14 cellular contexts compared by ENCODE assay signal in the genomic region with DNA sequence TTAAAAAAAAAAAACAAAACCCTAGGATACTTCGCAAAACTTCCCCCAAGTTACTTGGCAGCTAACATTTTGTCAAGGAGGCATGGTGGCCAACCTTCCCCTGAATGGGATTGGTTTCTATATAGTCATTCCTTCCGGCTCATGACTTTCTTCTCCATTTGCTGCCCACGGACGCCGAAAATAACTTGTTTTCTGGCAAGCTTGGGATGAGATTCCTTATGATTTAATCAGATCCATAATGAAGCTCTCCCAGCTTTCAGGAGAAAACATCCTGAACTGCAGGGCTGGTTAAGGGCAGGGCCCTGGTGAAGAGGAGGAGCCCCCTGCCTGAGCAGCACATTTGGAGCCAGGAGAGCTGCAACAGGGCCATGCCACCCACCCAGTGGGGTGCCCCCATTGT. TPM values are rescaled to one million over a fixed set of nuclear protein-coding genes. Genes with fewer than 3 reads are reported as not detected.
DNase-seq lines count a peak whose midpoint lies in the region; ATAC-seq, FAIRE-seq and TF ChIP-seq lines count a peak whose summit lies in the region.
"Had no signal": no experiment of that assay in that cellular context is flagged by ENCODE, and none has a peak within 500 bp of the region (broad histone marks: within the 10 kb centered on the region; RNA-seq: fewer than 3 reads in every experiment).

No MANE protein-coding gene starts in this region.

- H3K36me3 ChIP-seq in SU-DHL-6 (ENCODE audit: low read length) (0 out of 2 replicates have a peak, but pooled peaks cover 6% of the 10 kb centered on the region), pancreas (no peaks in the 10 kb centered on the region), hepatocyte (replicated peaks; ENCODE audit: insufficient read depth, low read depth) (no peaks in the 10 kb centered on the region)
- H3K36me3 ChIP-seq: right lobe of liver had no signal

- H3K4me2 ChIP-seq in SU-DHL-6 (ENCODE audit: low read depth, low read length, poor library complexity, severe bottlenecking) (no peak overlapping the region), hepatocyte (no peak overlapping the region)

- H3K4me3 ChIP-seq in SU-DHL-6 (ENCODE audit: insufficient read depth, low read length, poor library complexity, severe bottlenecking) (no peak overlapping the region), fibroblast of the aortic adventitia (ENCODE audit: low read depth, low read length) (no peak overlapping the region), pancreas (no peak overlapping the region), hepatocyte (no peak overlapping the region)
- H3K4me3 ChIP-seq: right lobe of liver had no signal

- H2AFZ ChIP-seq in SU-DHL-6 (ENCODE audit: low read depth, low read length, severe bottlenecking) (no peak overlapping the region), hepatocyte (no peak overlapping the region)

- no peak for TF ChIP-seq CTCF in SU-DHL-6 (IDR thresholded peaks at IDR 0.05; ENCODE audit: insufficient read depth, low read length, poor library complexity, severe bottlenecking)
- no peak for TF ChIP-seq CTCF in fibroblast of the aortic adventitia (IDR thresholded peaks at IDR 0.05; ENCODE audit: insufficient read depth, low read length)
- no peak for TF ChIP-seq CTCF in pancreas (IDR thresholded peaks at IDR 0.05)
- TF ChIP-seq CTCF in hepatocyte (IDR thresholded peaks at IDR 0.05; ENCODE audit: poor library complexity) = no peak

- H3K79me2 ChIP-seq in SU-DHL-6 (ENCODE audit: insufficient read depth, low read length) (peaks cover 89% of the 10 kb centered on the region), hepatocyte (no peaks in the 10 kb centered on the region)

- H3K27ac ChIP-seq in SU-DHL-6 (ENCODE audit: low read depth, low read length) (peak overlapping the region; percentile 45), pancreas (no peak overlapping the region), hepatocyte (no peak overlapping the region)
- H3K27ac ChIP-seq: right lobe of liver, RWPE1 had no signal

- H3K4me1 ChIP-seq in pancreas (no peaks in the 10 kb centered on the region), hepatocyte (ENCODE audit: insufficient read depth) (no peaks in the 10 kb centered on the region)
- H3K4me1 ChIP-seq: right lobe of liver had no signal

- ATAC-seq in pancreas (no peak), HG03457 (IDR thresholded peaks at IDR 0.05; ENCODE audit: unreplicated experiment) (no peak)
- ATAC-seq: CD8-positive, alpha-beta T cell; right lobe of liver had no signal

- H3K27me3 ChIP-seq in SU-DHL-6 (ENCODE audit: low read length) = no peaks in the 10 kb centered on the region
- no peaks in the 10 kb centered on the region for H3K27me3 ChIP-seq in pancreas
- no peaks in the 10 kb centered on the region for H3K27me3 ChIP-seq in hepatocyte
- H3K27me3 ChIP-seq: right lobe of liver had no signal

- no peak overlapping the region for H3K9ac ChIP-seq in SU-DHL-6 (ENCODE audit: low read length)

- FAIRE-seq in pancreas (lab: Jason Lieb, UNC) = no peak
- FAIRE-seq: frontal cortex had no signal

- WGBS in pancreas, 2 donors = 70 to 81% methylated on average over 5 of the region's 5 CpGs
- WGBS in hepatocyte (ENCODE audit: low lambda C conversion rate, missing lambda C conversion rate) = 89% methylated on average over 5 of the region's 5 CpGs

- H3K9me3 ChIP-seq in SU-DHL-6 (ENCODE audit: insufficient read depth, low read length) (no peaks in the 10 kb centered on the region), pancreas (no peaks in the 10 kb centered on the region), hepatocyte (ENCODE audit: low read depth) (no peaks in the 10 kb centered on the region)
- H3K9me3 ChIP-seq: right lobe of liver had no signal

- DNase-seq in AG08396 (ENCODE audit: low spot score) (peak; percentile 39), ELR (ENCODE audit: low read depth) (peak; percentile 6), fibroblast of the aortic adventitia (ENCODE audit: low read depth) (peak; percentile 57), pancreas (no peak), hepatocyte (ENCODE audit: low spot score) (no peak), NCI-H774 (lab: John Stamatoyannopoulos, UW) (no peak)
- DNase-seq: CD8-positive, alpha-beta T cell; NCI-H1048; NCI-H524; right lobe of liver had no signal

- peaks cover 22% of the 10 kb centered on the region for H3F3A ChIP-seq in SU-DHL-6 (ENCODE audit: insufficient read depth)

- intact Hi-C loops in pancreas (cut with DNase I) = no loop called here

- H3K9me2 ChIP-seq in SU-DHL-6 (replicated peaks; ENCODE audit: insufficient read depth, low read length) = no peaks in the 10 kb centered on the region
- H3K9me2 ChIP-seq in hepatocyte (replicated peaks; ENCODE audit: insufficient read depth) = no peaks in the 10 kb centered on the region

- H4K20me1 ChIP-seq in SU-DHL-6 (ENCODE audit: low read depth, low read length) (no peaks in the 10 kb centered on the region), hepatocyte (ENCODE audit: insufficient read depth, poor library complexity, severe bottlenecking) (no peaks in the 10 kb centered on the region)

RNA-seq across cellular contexts. Expression of a gene that starts 49.9 kb away (rescaled TPM):
- total RNA-seq in fibroblast of the aortic adventitia (ENCODE audit: low replicate concordance) = 0.09 and 0.33 TPM in 2 replicates
- 1 to 10 TPM; 1.0 to 2.7 (median 1.5) TPM for total RNA-seq in pancreas
- 1 to 10 TPM; 1.1 to 1.2 TPM for polyA plus RNA-seq in pancreas
- 0.33 and 0.40 TPM in 2 replicates for total RNA-seq in hepatocyte
- 0.28 TPM in 1 of 2 replicates, not detected in the other for polyA plus RNA-seq in hepatocyte

Comparison
In these comparisons a context has a peak if more than half of its experiments do, and no peak if none do; other contexts are left out.
1. DNase-seq: peak in AG08396 (single experiment), ELR (single experiment) and fibroblast of the aortic adventitia (single experiment); none in pancreas (0 of 6), hepatocyte (single experiment) and NCI-H774 (single experiment).